ENCODE assay signal across 8 cellular contexts in the genomic region with DNA sequence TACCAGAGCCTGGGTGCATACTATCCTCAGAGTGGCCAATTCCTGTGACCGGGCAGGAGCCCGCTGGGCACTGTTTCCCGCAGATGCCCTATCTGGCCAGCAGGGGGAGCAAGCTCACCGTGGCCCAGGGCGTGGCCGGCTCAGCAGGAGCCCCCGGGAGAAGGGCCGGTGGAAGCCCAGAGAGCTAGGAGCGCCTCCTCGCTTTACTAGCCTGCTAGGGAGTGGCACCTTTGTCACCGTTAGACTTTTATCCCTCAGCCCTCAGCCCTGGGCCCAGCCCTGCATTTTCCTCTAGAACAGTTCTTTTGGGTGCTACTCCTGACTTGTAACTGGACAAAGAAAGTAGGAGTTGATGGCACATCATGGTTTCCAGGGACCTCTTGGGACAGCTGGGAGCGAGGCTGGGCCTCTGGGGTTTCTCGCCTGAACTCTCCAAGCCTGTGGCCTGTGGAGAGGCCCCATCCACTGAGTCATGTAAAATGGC. TPM values are rescaled to one million over a fixed set of nuclear protein-coding genes. Genes with fewer than 3 reads are reported as not detected.
DNase-seq lines count a peak whose midpoint lies in the region; ATAC-seq and TF ChIP-seq lines count a peak whose summit lies in the region.

No MANE protein-coding gene starts in this region.

- ATAC-seq in GM19025 (IDR thresholded peaks at IDR 0.05; ENCODE audit: low read depth, unreplicated experiment) (peak; percentile 83), HG03139 (IDR thresholded peaks at IDR 0.05; ENCODE audit: unreplicated experiment) (peak; percentile 80)

- TF ChIP-seq CTCF in BJ (IDR thresholded peaks at IDR 0.05; ENCODE audit: insufficient read depth, low read depth, low read length) = peak; percentile 98

- POLR2A ChIA-PET in BJ (lab: Charles Lee) = interaction anchor here (0.6 kb wide), 1 partner anchor 120 kb away, joined by 10 read pairs; no protein-coding TSS in a partner anchor

- H3K4me3 ChIP-seq in BJ (ENCODE audit: low read depth, low read length) = no peak overlapping the region

- no peaks in the 10 kb centered on the region for H3K36me3 ChIP-seq in BJ (ENCODE audit: control insufficient read depth, insufficient read depth, low read length)

- H3K27me3 ChIP-seq in BJ (ENCODE audit: control insufficient read depth, insufficient read depth, low read length) = peaks cover 1% of the 10 kb centered on the region

- CTCF ChIA-PET in BJ (lab: Yijun Ruan, JAX) = interaction anchor here (0.6 to 5.4 kb wide), 36 partner anchors 11 to 980 kb away, joined by 3 to 52 read pairs (median 3); partner anchors contain the start of genes PTPN4 and TMEM177

- no peak for DNase-seq in BJ (ENCODE audit: low read depth)
- DNase-seq in NCI-H69 (lab: John Stamatoyannopoulos, UW) = peak; percentile 69
- peak; percentile 53 to 55 for DNase-seq in activated CD4-positive, alpha-beta T cell treated with anti-CD3 and anti-CD28 coated beads, Interleukin-2, amount 50 U/mL, for 4 hours
- peak; percentile 82 for DNase-seq in dermis blood vessel endothelial cell
- peak; percentile 78 for DNase-seq in medulla oblongata (ENCODE audit: extremely low spot score)
- DNase-seq in stimulated activated CD8-positive, alpha-beta memory T cell treated with anti-CD3 and anti-CD28 coated beads, Interleukin-2, amount 100 ng/mL, for 1 hour (ENCODE audit: low read depth in 2 of 2) = peak; percentile 42 to 44

RNA-seq across cellular contexts. Expression of gene TMEM177, which starts 24.0 kb away (rescaled TPM):
- polyA plus RNA-seq in BJ (2011; rRNA removed) = 6.2 and 8.3 TPM in 2 replicates
- polyA minus RNA-seq in BJ (2011; rRNA and poly(A)+ RNA removed) = 4.9 and 9.1 TPM in 2 replicates
- total RNA-seq in dermis blood vessel endothelial cell = 6.5 and 8.6 TPM in 2 replicates

RNA-seq across cellular contexts. Expression of gene PTPN4, which starts 56.8 kb away (rescaled TPM):
- 11.8 and 21.2 TPM in 2 replicates for polyA plus RNA-seq in BJ (2011; rRNA removed)
- polyA minus RNA-seq in BJ (2011; rRNA and poly(A)+ RNA removed) = 26.3 and 28.9 TPM in 2 replicates
- total RNA-seq in dermis blood vessel endothelial cell = 27.9 and 31.4 TPM in 2 replicates
